In genomic region chr4:129037093-129037492, GRCh38 we compare ENCODE assay signal across 21 cellular contexts. TPM values are rescaled to one million over a fixed set of nuclear protein-coding genes. Genes with fewer than 3 reads are reported as not detected.
DNase-seq lines count a peak whose midpoint lies in the region; ATAC-seq and TF ChIP-seq lines count a peak whose summit lies in the region.
"Had no signal": no experiment of that assay in that cellular context is flagged by ENCODE, and none has a peak within 500 bp of the region (broad histone marks: within the 10 kb centered on the region; RNA-seq: fewer than 3 reads in every experiment).

No MANE protein-coding gene starts in this region.

- H3K79me2 ChIP-seq in trophoblast cell (ENCODE audit: control insufficient read depth, insufficient read depth, low read length, poor library complexity) = no peaks in the 10 kb centered on the region

- ATAC-seq in left cardiac atrium = no peak
- peak; percentile 48 to 84 (median 61) for ATAC-seq in right lobe of liver
- no peak for ATAC-seq in HG02571 (IDR thresholded peaks at IDR 0.05; ENCODE audit: unreplicated experiment)
- ATAC-seq: A549, GM12878, HCT116 had no signal

- peak; percentile 9 for DNase-seq in left ventricle myocardium inferior
- no peak for DNase-seq in left cardiac atrium
- no peak for DNase-seq in A673 (ENCODE audit: low spot score)
- DNase-seq in fibroblast of the aortic adventitia (ENCODE audit: low read depth) = peak; percentile 3
- DNase-seq in right lobe of liver = peak in 2 of 3 donors; percentile 50 to 55
- DNase-seq in trophoblast cell = no peak
- DNase-seq: 8988T; C1 segment of cervical spinal cord; Calu3; CD4-positive, alpha-beta memory T cell; COR-L47; DMS153; DMS79; EL; GDM1; GM23248; H9 had no signal

- H3K9me3 ChIP-seq in left ventricle myocardium inferior (replicated peaks) (peaks cover 4% of the 10 kb centered on the region), A673 (ENCODE audit: low read depth, low read length, poor library complexity, severe bottlenecking) (no peaks in the 10 kb centered on the region), right lobe of liver (no peaks in the 10 kb centered on the region), trophoblast cell (ENCODE audit: insufficient read depth, low read depth, low read length) (no peaks in the 10 kb centered on the region)
- H3K9me3 ChIP-seq: A549 had no signal

- H2AK5ac ChIP-seq in trophoblast cell (ENCODE audit: low read length) = no peak overlapping the region

- H3K4ac ChIP-seq in trophoblast cell (ENCODE audit: low read depth, low read length) = no peak overlapping the region

- no peak overlapping the region for H4K91ac ChIP-seq in trophoblast cell (ENCODE audit: low read depth, low read length)

- CTCF ChIA-PET in A673 (lab: Charles Lee) = no interaction called here

- H4K12ac ChIP-seq in trophoblast cell (ENCODE audit: low read depth, low read length) = no peak overlapping the region

- 47% methylated on average over 1 of the region's 1 CpG for WGBS in right lobe of liver (ENCODE audit: insufficient coverage, low coverage, low lambda C conversion rate, missing lambda C conversion rate)
- no CpG with 5 or more reads among the region's 1 CpG for WGBS in trophoblast cell (ENCODE audit: extremely low coverage, insufficient coverage, insufficient read length)

- no peak overlapping the region for H2BK12ac ChIP-seq in trophoblast cell (ENCODE audit: low read length)

- H3K9ac ChIP-seq in trophoblast cell (ENCODE audit: low read length) = no peak overlapping the region
- H3K9ac ChIP-seq: GM23248 had no signal

- no peak for TF ChIP-seq CTCF in left ventricle myocardium inferior (IDR thresholded peaks at IDR 0.05; ENCODE audit: borderline replicate concordance)
- no peak for TF ChIP-seq CTCF in A673 (conservative IDR thresholded peaks at IDR 0.05; ENCODE audit: low read depth, low read length)
- TF ChIP-seq CTCF in fibroblast of the aortic adventitia (IDR thresholded peaks at IDR 0.05; ENCODE audit: insufficient read depth, low read length) = no peak
- TF ChIP-seq CTCF in right lobe of liver (IDR thresholded peaks at IDR 0.05) = no peak

- H2BK120ac ChIP-seq in trophoblast cell (ENCODE audit: insufficient read depth, low read length, poor library complexity) = no peak overlapping the region

- no peak overlapping the region for H3K14ac ChIP-seq in trophoblast cell (ENCODE audit: low read length)

- no peaks in the 10 kb centered on the region for H3K36me3 ChIP-seq in left ventricle myocardium inferior
- H3K36me3 ChIP-seq in A673 (ENCODE audit: insufficient read depth, low read length, poor library complexity, severe bottlenecking) = no peaks in the 10 kb centered on the region
- no peaks in the 10 kb centered on the region for H3K36me3 ChIP-seq in right lobe of liver
- no peaks in the 10 kb centered on the region for H3K36me3 ChIP-seq in trophoblast cell (ENCODE audit: control insufficient read depth in 1 of 2, insufficient read depth in 2 of 2, low read length in 2 of 2)

- no peak overlapping the region for H4K8ac ChIP-seq in trophoblast cell (ENCODE audit: low read depth, low read length)

- POLR2A ChIA-PET in A673 (lab: Charles Lee; ENCODE audit: low non-redundant PET) = no interaction called here

- H3K27me3 ChIP-seq in left ventricle myocardium inferior (ENCODE audit: low read depth) (no peaks in the 10 kb centered on the region), A673 (replicated peaks; ENCODE audit: insufficient read depth, low read depth, low read length, poor library complexity) (no peaks in the 10 kb centered on the region), right lobe of liver (no peaks in the 10 kb centered on the region), trophoblast cell (ENCODE audit: insufficient read depth, low read length) (no peaks in the 10 kb centered on the region)

- no peak overlapping the region for H3K18ac ChIP-seq in trophoblast cell (ENCODE audit: low read length)

- H2BK5ac ChIP-seq in trophoblast cell (ENCODE audit: low read depth, low read length, poor library complexity) = no peak overlapping the region

- no peak for TF ChIP-seq POLR2A in right lobe of liver (IDR thresholded peaks at IDR 0.05)

- H2AFZ ChIP-seq in trophoblast cell (ENCODE audit: insufficient read depth, low read length, poor library complexity) = no peak overlapping the region
- H2AFZ ChIP-seq: GM23248 had no signal

- H3K23ac ChIP-seq in trophoblast cell (ENCODE audit: low read length) = no peak overlapping the region

- TSS peak; percentile 11 for BruUV-seq in A673 (replicated peaks; lab: Mats Ljungman, UMichigan)

- no peak overlapping the region for H3K4me3 ChIP-seq in left ventricle myocardium inferior
- no peak overlapping the region for H3K4me3 ChIP-seq in A673 (ENCODE audit: low read depth, low read length, poor library complexity, severe bottlenecking)
- no peak overlapping the region for H3K4me3 ChIP-seq in fibroblast of the aortic adventitia (ENCODE audit: low read depth, low read length)
- no peak overlapping the region for H3K4me3 ChIP-seq in right lobe of liver
- H3K4me3 ChIP-seq in trophoblast cell (ENCODE audit: low read depth, low read length) = no peak overlapping the region
- H3K4me3 ChIP-seq: A549, GM12878, GM23248 had no signal

- H3K27ac ChIP-seq in left ventricle myocardium inferior (replicated peaks) (no peak overlapping the region), A673 (ENCODE audit: low read depth, low read length, poor library complexity, severe bottlenecking) (no peak overlapping the region), right lobe of liver (no peak overlapping the region), trophoblast cell (ENCODE audit: low read depth, low read length) (no peak overlapping the region)
- H3K27ac ChIP-seq: A549, GM23248 had no signal

- no peaks in the 10 kb centered on the region for H3K79me1 ChIP-seq in trophoblast cell (ENCODE audit: low read length)

- H3K4me1 ChIP-seq in left ventricle myocardium inferior = peaks cover 16% of the 10 kb centered on the region
- H3K4me1 ChIP-seq in A673 (ENCODE audit: insufficient read depth, low read length, poor library complexity, severe bottlenecking) = no peaks in the 10 kb centered on the region
- no peaks in the 10 kb centered on the region for H3K4me1 ChIP-seq in right lobe of liver
- no peaks in the 10 kb centered on the region for H3K4me1 ChIP-seq in trophoblast cell (ENCODE audit: control insufficient read depth in 1 of 2, insufficient read depth in 2 of 2, low read length in 2 of 2)
- H3K4me1 ChIP-seq: A549 had no signal

- intact Hi-C loops in left ventricle myocardium inferior (cut with micrococcal nuclease) = no loop called here
- intact Hi-C loops in left cardiac atrium (cut with DNase I) = no loop called here
- intact Hi-C loops in A673 (cut with micrococcal nuclease; ENCODE audit: unreplicated experiment) = no loop called here
- intact Hi-C loops in right lobe of liver (cut with DNase I) = no loop called here

- no peak overlapping the region for H3K4me2 ChIP-seq in trophoblast cell (ENCODE audit: low read length)
- H3K4me2 ChIP-seq: A549 had no signal

RNA-seq across cellular contexts. Expression of gene SCLT1, which starts 56.2 kb away (rescaled TPM):
- total RNA-seq in left ventricle myocardium inferior (10.3 TPM), left cardiac atrium (10 to 100 TPM; 11.8 to 14.6 TPM), A673 (2021) (24.1 and 26.7 TPM in 2 replicates), fibroblast of the aortic adventitia (ENCODE audit: low replicate concordance) (12.4 and 16.0 TPM in 2 replicates), right lobe of liver (1 to 10 TPM; 2.3 to 5.3 (median 3.7) TPM)
- 9.9 and 10.0 TPM in 2 replicates for polyA plus RNA-seq in trophoblast cell (2013)

RNA-seq across cellular contexts. Expression of gene C4orf33, which starts 58.9 kb away (rescaled TPM):
- total RNA-seq in left ventricle myocardium inferior = 4.7 TPM
- 1 to 10 TPM; 3.8 to 5.3 TPM for total RNA-seq in left cardiac atrium
- 4.7 and 6.2 TPM in 2 replicates for total RNA-seq in A673 (2021)
- 11.5 and 17.5 TPM in 2 replicates for total RNA-seq in fibroblast of the aortic adventitia (ENCODE audit: low replicate concordance)
- total RNA-seq in right lobe of liver = 1 to 10 TPM; 3.4 to 9.0 (median 4.2) TPM
- 10.5 and 11.9 TPM in 2 replicates for polyA plus RNA-seq in trophoblast cell (2013)

Comparison
In these comparisons a context has a peak if more than half of its experiments do, and no peak if none do; other contexts are left out.
1. DNase-seq: peak in left ventricle myocardium inferior (single experiment), fibroblast of the aortic adventitia (single experiment) and right lobe of liver (2 of 3); none in left cardiac atrium (single experiment), A673 (single experiment) and trophoblast cell (0 of 2).
2. ATAC-seq: peak in right lobe of liver (4 of 4); none in left cardiac atrium (0 of 2) and HG02571 (single experiment).